In genomic region chr6:40959781-40960327, GRCh38 we compare ENCODE assay signal across 23 cellular contexts.
"Had no signal": no experiment of that assay in that cellular context is flagged by ENCODE, and none has a peak within 500 bp of the region (broad histone marks: within the 10 kb centered on the region; RNA-seq: fewer than 3 reads in every experiment).

No MANE protein-coding gene starts in this region.

- DNase-seq: dorsolateral prefrontal cortex; effector CD4-positive, alpha-beta T cell; foreskin fibroblast; gastrocnemius medialis; head of caudate nucleus; left cardiac atrium; left lung; mesendoderm; midbrain; naive thymus-derived CD8-positive, alpha-beta T cell; nephron progenitor cell; nucleus accumbens; sigmoid colon; stimulated activated CD4-positive, alpha-beta T cell treated with anti-CD3 and anti-CD28 coated beads, Interleukin-2, amount 100 ng/mL, for 24 hours; stimulated activated CD4-positive, alpha-beta T cell treated with anti-CD3 and anti-CD28 coated beads, Interleukin-4, amount 100 ng/mL, for 24 hours; stimulated activated naive CD4-positive, alpha-beta T cell treated with Interleukin-2 at 50 U/mL for 16 hours; stomach; testis; tibial artery had no signal

- H3K4me3 ChIP-seq: dorsolateral prefrontal cortex, gastrocnemius medialis, left lung, prostate gland, right atrium auricular region, sigmoid colon, stomach, testis, tibial artery had no signal

- H3K27ac ChIP-seq: dorsolateral prefrontal cortex, gastrocnemius medialis, left lung, prostate gland, right atrium auricular region, sigmoid colon, stomach, testis, tibial artery had no signal

- H3K36me3 ChIP-seq: gastrocnemius medialis, left lung, prostate gland, right atrium auricular region, sigmoid colon, stomach, tibial artery had no signal

- H3K9me3 ChIP-seq: gastrocnemius medialis, left lung, prostate gland, right atrium auricular region, sigmoid colon, stomach, testis, tibial artery had no signal

- H3K4me1 ChIP-seq: left lung, prostate gland, right atrium auricular region, testis, tibial artery had no signal

- H3K27me3 ChIP-seq: gastrocnemius medialis, left lung, right atrium auricular region, sigmoid colon, stomach, testis, tibial artery had no signal

- FAIRE-seq: urothelium cell line had no signal

- ATAC-seq: gastrocnemius medialis; left cardiac atrium; left lung; naive thymus-derived CD8-positive, alpha-beta T cell; stimulated activated effector memory CD8-positive, alpha-beta T cell treated with anti-CD3 and anti-CD28 coated beads, Interleukin-12 subunit alpha, Interleukin-12 subunit beta, amount 100 ng/mL, for 72 hours had no signal
